ENCODE assay signal across 8 cellular contexts in genomic region chr10:91758303-91759146, GRCh38. TPM values are rescaled to one million over a fixed set of nuclear protein-coding genes. Genes with fewer than 3 reads are reported as not detected.
DNase-seq lines count a peak whose midpoint lies in the region; ATAC-seq, FAIRE-seq and TF ChIP-seq lines count a peak whose summit lies in the region.

No MANE protein-coding gene starts in this region.

- no peaks in the 10 kb centered on the region for H3K4me1 Mint-ChIP-seq in type B pancreatic cell (ENCODE audit: unreplicated experiment)

- FAIRE-seq in keratinocyte (lab: Jason Lieb, UNC) = peak; percentile 73

- no peaks in the 10 kb centered on the region for H3K27me3 ChIP-seq in body of pancreas
- H3K27me3 ChIP-seq in keratinocyte (ENCODE audit: control insufficient read depth, extremely low read depth, insufficient read depth, low read length) = no peaks in the 10 kb centered on the region

- intact Hi-C loops in body of pancreas (cut with DNase I) = no loop called here

- peaks cover 13% of the 10 kb centered on the region for H3K27me3 Mint-ChIP-seq in type B pancreatic cell

- TF ChIP-seq CTCF in AG09309 (IDR thresholded peaks at IDR 0.05; ENCODE audit: control insufficient read depth, insufficient read depth, low read depth, low read length, missing control alignments) = peak; percentile 47
- TF ChIP-seq CTCF in GM12865 (IDR thresholded peaks at IDR 0.05; ENCODE audit: insufficient read depth, low read depth, low read length, missing control alignments) = peak; percentile 39
- TF ChIP-seq CTCF in body of pancreas (IDR thresholded peaks at IDR 0.05) = peak; percentile 39 to 81 (median 68)
- peak in 2 of 3 experiments; percentile 37 to 57 for TF ChIP-seq CTCF in keratinocyte (optimal IDR thresholded peaks at IDR 0.05 in 1 of 3, IDR thresholded peaks at IDR 0.05 in 1 of 3, conservative IDR thresholded peaks at IDR 0.05 in 1 of 3; ENCODE audit: extremely low read depth in 1 of 3, insufficient read depth in 2 of 3, low read length in 3 of 3)
- peak; percentile 79 for TF ChIP-seq CTCF in type B pancreatic cell (conservative IDR thresholded peaks at IDR 0.05)

- H3K79me2 ChIP-seq in keratinocyte (ENCODE audit: control insufficient read depth, insufficient read depth, low read length) = no peaks in the 10 kb centered on the region

- no peak overlapping the region for H3K9ac ChIP-seq in keratinocyte (ENCODE audit: control insufficient read depth, extremely low read depth, insufficient read depth, low read length)

- H3K4me3 ChIP-seq in AG09309 (ENCODE audit: control insufficient read depth, low read depth, low read length) = no peak overlapping the region
- H3K4me3 ChIP-seq in GM12865 (ENCODE audit: low read depth, low read length) = no peak overlapping the region
- no peak overlapping the region for H3K4me3 ChIP-seq in body of pancreas
- H3K4me3 ChIP-seq in keratinocyte (ENCODE audit: control insufficient read depth in 2 of 3, extremely low read depth in 1 of 3, insufficient read depth in 2 of 3, low read depth in 1 of 3, low read length in 3 of 3) = no peak overlapping the region

- no peak overlapping the region for H3K4me3 Mint-ChIP-seq in type B pancreatic cell

- DNase-seq in AG09309 (ENCODE audit: low read depth) (peak; percentile 18), GM12865 (ENCODE audit: low read depth) (peak; percentile 59), NCI-H226 (peak; percentile 23), body of pancreas (no peak), keratinocyte (ENCODE audit: low read depth, low spot score) (no peak), type B pancreatic cell (ENCODE audit: extremely low spot score, unreplicated experiment) (no peak)

- no peaks in the 10 kb centered on the region for H3K9me1 ChIP-seq in keratinocyte (ENCODE audit: control insufficient read depth, extremely low read depth, insufficient read depth, low read length)

- no peak for TF ChIP-seq POLR2A in body of pancreas (IDR thresholded peaks at IDR 0.05)

- peaks cover 10% of the 10 kb centered on the region for H3K9me3 Mint-ChIP-seq in type B pancreatic cell

- WGBS in body of pancreas, 2 donors = 45 to 52% methylated on average over 3 of the region's 3 CpGs

- no peaks in the 10 kb centered on the region for H4K20me1 ChIP-seq in keratinocyte (ENCODE audit: control insufficient read depth, extremely low read depth, insufficient read depth, low read length)

- no peak overlapping the region for H3K4me2 ChIP-seq in keratinocyte (ENCODE audit: control insufficient read depth, extremely low read depth, insufficient read depth, low read depth, low read length)

- H3K36me3 ChIP-seq in body of pancreas (replicated peaks in 1 of 2; ENCODE audit: insufficient read depth in 1 of 2, low read depth in 2 of 2) (no peaks in the 10 kb centered on the region), keratinocyte (ENCODE audit: control insufficient read depth in 2 of 2, extremely low read depth in 1 of 2, insufficient read depth in 2 of 2, low read length in 2 of 2) (no peaks in the 10 kb centered on the region)

- H2AFZ ChIP-seq in keratinocyte (ENCODE audit: control insufficient read depth, low read length) = no peak overlapping the region

- dilution Hi-C loops in keratinocyte (cut with MboI; ENCODE audit: extremely low pct_ligation_motif_present, low sequenced_read_pairs) = no loop called here

- H3K27ac ChIP-seq in body of pancreas = no peak overlapping the region
- no peak overlapping the region for H3K27ac ChIP-seq in keratinocyte (ENCODE audit: control insufficient read depth, insufficient read depth, low read length)

- H3K36me3 Mint-ChIP-seq in type B pancreatic cell = peaks cover 6% of the 10 kb centered on the region

- no peaks in the 10 kb centered on the region for H3K4me1 ChIP-seq in body of pancreas
- H3K4me1 ChIP-seq in keratinocyte (ENCODE audit: control insufficient read depth, extremely low read depth, insufficient read depth, low read length) = no peaks in the 10 kb centered on the region

- H3K9me3 ChIP-seq in body of pancreas = no peaks in the 10 kb centered on the region
- H3K9me3 ChIP-seq in keratinocyte (ENCODE audit: control insufficient read depth, low read depth, low read length) = no peaks in the 10 kb centered on the region

- no peak for ATAC-seq in body of pancreas
- ATAC-seq in HG02970 (IDR thresholded peaks at IDR 0.05; ENCODE audit: low FRiP score, unreplicated experiment) = no peak
- ATAC-seq in HG03354 (IDR thresholded peaks at IDR 0.05; ENCODE audit: poor library complexity, severe bottlenecking, unreplicated experiment) = no peak

- H3K27ac Mint-ChIP-seq in type B pancreatic cell = no peak overlapping the region

RNA-seq across cellular contexts. Expression of gene TNKS2, which starts 39.7 kb away (rescaled TPM):
- total RNA-seq in body of pancreas = 10 to 100 TPM; 23.4 to 29.6 TPM
- polyA plus RNA-seq in keratinocyte = 18.6 to 35.4 TPM (median 29.7 TPM) in 3 replicates
- 12.4 TPM for polyA plus RNA-seq in keratinocyte (2011; ENCODE audit: low read depth)
- 12.5 and 26.6 TPM in 2 replicates for polyA plus RNA-seq in keratinocyte (2011; cell fraction: cytosol; rRNA removed)
- polyA plus RNA-seq in keratinocyte (2011; cell fraction: nucleus; rRNA removed) = 34.8 and 46.1 TPM in 2 replicates
- 18.1 and 21.3 TPM in 2 replicates for polyA plus RNA-seq in keratinocyte (2012; ENCODE audit: low replicate concordance)
- 11.3 to 68.7 TPM (median 48.2 TPM) in 3 replicates for polyA minus RNA-seq in keratinocyte
- polyA minus RNA-seq in keratinocyte (2011; cell fraction: cytosol; rRNA and poly(A)+ RNA removed) = 33.6 TPM
- 51.8 and 78.5 TPM in 2 replicates for polyA minus RNA-seq in keratinocyte (2011; cell fraction: nucleus; rRNA and poly(A)+ RNA removed)
- 47.3 and 50.8 TPM in 2 replicates for total RNA-seq in type B pancreatic cell (ENCODE audit: low replicate concordance)

Comparison
In these comparisons a context has a peak if more than half of its experiments do, and no peak if none do; other contexts are left out.
1. DNase-seq: peak in AG09309 (single experiment), GM12865 (single experiment) and NCI-H226 (single experiment); none in body of pancreas (0 of 4), keratinocyte (single experiment) and type B pancreatic cell (single experiment).
2. Peak in every context shown above with its lines, with median percentiles within 50 percentile points of each other: CTCF ChIP-seq.